2 cellular contexts compared by ENCODE assay signal in the genomic region with DNA sequence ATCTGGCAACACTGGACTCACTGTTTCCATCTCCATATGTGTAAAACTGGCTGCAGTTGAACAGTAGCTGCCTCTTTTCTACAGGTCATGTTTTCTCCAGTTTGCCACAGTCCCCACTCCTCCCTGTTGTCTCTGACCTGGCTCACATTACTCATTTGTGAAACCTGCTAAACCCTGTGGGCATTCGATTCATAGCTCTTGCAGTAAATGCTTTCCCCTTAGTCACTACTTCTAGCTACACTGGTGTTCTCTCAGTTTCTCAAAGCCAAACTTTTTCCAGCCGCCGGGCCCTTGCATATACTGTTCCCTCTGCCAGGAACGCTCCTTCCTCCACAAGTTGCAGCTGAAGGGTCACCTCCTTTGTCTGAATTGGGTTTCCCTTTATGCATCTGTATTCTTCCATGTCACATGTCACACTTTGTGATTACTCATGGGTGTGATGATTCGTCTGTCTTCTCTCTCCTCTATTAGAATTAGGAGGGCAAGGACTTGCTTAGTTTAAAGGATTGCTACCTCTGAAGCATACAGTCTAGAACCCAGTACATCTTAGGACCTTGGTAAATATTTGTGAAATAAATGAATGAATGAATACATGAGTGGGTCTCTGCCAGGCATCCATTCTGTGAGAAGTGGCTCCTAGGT.
TF ChIP-seq lines count a peak whose summit lies in the region.

No MANE protein-coding gene starts in this region.

TF ChIP-seq in HEK293, 187 proteins besides CTCF, POLR2A, EP300 and RAD21:
- TF ChIP-seq ZNF544 (tag by site-specific recombination; IDR thresholded peaks at IDR 0.05) = no peak
- TF ChIP-seq ZNF623 (tag by site-specific recombination; IDR thresholded peaks at IDR 0.05) = peak; percentile 31; the same call in 1 of the 2 replicates

TF ChIP-seq in K562, 482 proteins besides CTCF, POLR2A, EP300 and RAD21:
- TF ChIP-seq HNRNPK (IDR thresholded peaks at IDR 0.05; ENCODE audit: low read depth, low read length, poor library complexity, severe bottlenecking) (no peak), ARHGAP35 (IDR thresholded peaks at IDR 0.05; ENCODE audit: partially characterized antibody) (no peak), PCBP2 (IDR thresholded peaks at IDR 0.05; ENCODE audit: low read depth, low read length, poor library complexity, severe bottlenecking) (no peak), ZBED1 (IDR thresholded peaks at IDR 0.05) (no peak), KLF10 (CRISPR knock-in tag; IDR thresholded peaks at IDR 0.05) (no peak), RBM25 (IDR thresholded peaks at IDR 0.05; ENCODE audit: low read depth, low read length, severe bottlenecking) (peak; percentile 35), ZFP36 (IDR thresholded peaks at IDR 0.05; ENCODE audit: low read depth, low read length, partially characterized antibody) (peak; percentile 38), POLR3G (IDR thresholded peaks at IDR 0.05; ENCODE audit: extremely low read depth, insufficient read length, insufficient replicate concordance) (no peak)
TF ChIP-seq in K562: peak in this region for 2.
